Comparison of ENCODE assay signal across 23 cellular contexts in genomic region chr7:131495679-131496498, GRCh38.
"Had no signal": no experiment of that assay in that cellular context is flagged by ENCODE, and none has a peak within 500 bp of the region (broad histone marks: within the 10 kb centered on the region; RNA-seq: fewer than 3 reads in every experiment).

No MANE protein-coding gene starts in this region.

- H3K27ac Mint-ChIP-seq: natural killer cell; stimulated activated naive B cell treated with anti-CD40 and anti-IgM and Interleukin-4, amounts not matched to agents 10 μg/mL and 1 μg/mL and 100 μg/mL, for 72 hours had no signal

- H3K36me3 ChIP-seq: right lobe of liver, thyroid gland, vagina had no signal

- ATAC-seq: heart right ventricle; left cardiac atrium; left lung; lower lobe of right lung; natural killer cell; pancreas; right lobe of liver; stimulated activated naive B cell treated with anti-CD40 and anti-IgM and Interleukin-4, amounts not matched to agents 10 μg/mL and 1 μg/mL and 100 μg/mL, for 72 hours had no signal

- H3K27me3 Mint-ChIP-seq: stimulated activated naive B cell treated with anti-CD40 and anti-IgM and Interleukin-4, amounts not matched to agents 10 μg/mL and 1 μg/mL and 100 μg/mL, for 72 hours had no signal

- H3K4me1 Mint-ChIP-seq: natural killer cell; stimulated activated naive B cell treated with anti-CD40 and anti-IgM and Interleukin-4, amounts not matched to agents 10 μg/mL and 1 μg/mL and 100 μg/mL, for 72 hours had no signal

- H3K27me3 ChIP-seq: esophagus squamous epithelium, heart right ventricle, left lung, neutrophil, pancreas, right lobe of liver, stomach, thyroid gland, vagina had no signal

- H3K9me3 Mint-ChIP-seq: natural killer cell; neural crest cell; stimulated activated naive B cell treated with anti-CD40 and anti-IgM and Interleukin-4, amounts not matched to agents 10 μg/mL and 1 μg/mL and 100 μg/mL, for 72 hours had no signal

- H3K4me3 Mint-ChIP-seq: natural killer cell; neural crest cell; stimulated activated naive B cell treated with anti-CD40 and anti-IgM and Interleukin-4, amounts not matched to agents 10 μg/mL and 1 μg/mL and 100 μg/mL, for 72 hours had no signal

- H3K27ac ChIP-seq: esophagus squamous epithelium, left lung, neutrophil, pancreas, stomach, thyroid gland, vagina had no signal

- H3K9me3 ChIP-seq: esophagus squamous epithelium, heart right ventricle, left lung, lower lobe of right lung, neutrophil, pancreas, right lobe of liver, stomach, thyroid gland, vagina had no signal

- H3K4me1 ChIP-seq: left lung, lower lobe of right lung, vagina had no signal

- H3K36me3 Mint-ChIP-seq: natural killer cell had no signal

- DNase-seq: cortex of kidney; erythroblast; esophagus squamous epithelium; foreskin melanocyte; glutamatergic neuron; heart right ventricle; hippocampal formation; left cardiac atrium; left lung; lower lobe of right lung; natural killer cell; pancreas; right lobe of liver; small intestine; stimulated activated CD4-positive, alpha-beta T cell treated with anti-CD3 and anti-CD28 coated beads, Interleukin-15, amount 100 ng/mL, for 24 hours; stimulated activated CD4-positive, alpha-beta T cell treated with anti-CD3 and anti-CD28 coated beads, Interleukin-2, amount 100 ng/mL, for 48 hours; stimulated activated naive B cell treated with anti-CD40 and anti-IgM and Interleukin-4, amounts not matched to agents 10 μg/mL and 1 μg/mL and 100 μg/mL, for 72 hours; stomach; thyroid gland; trophoblast cell had no signal

- H3K4me3 ChIP-seq: esophagus squamous epithelium, heart right ventricle, left lung, lower lobe of right lung, pancreas, right lobe of liver, stomach, thyroid gland, vagina had no signal
